11 cellular contexts compared by ENCODE assay signal in genomic region chr20:36370991-36371390, GRCh38.
"Had no signal": no experiment of that assay in that cellular context is flagged by ENCODE, and none has a peak within 500 bp of the region (broad histone marks: within the 10 kb centered on the region; RNA-seq: fewer than 3 reads in every experiment).

No MANE protein-coding gene starts in this region.

- FAIRE-seq: H1, H54 had no signal

- H3K4me2 ChIP-seq: GM23338 had no signal

- ATAC-seq: GM23338, HCT116 had no signal

- H3K27ac Mint-ChIP-seq: GM23338, HFFc6 had no signal

- H2AFZ ChIP-seq: GM23248, GM23338 had no signal

- H3K27ac ChIP-seq: GM23248 had no signal

- H3K9ac ChIP-seq: GM23248 had no signal

- H3K36me3 ChIP-seq: HAP-1 had no signal

- H3K4me1 ChIP-seq: HAP-1 had no signal

- H3K9me3 Mint-ChIP-seq: GM23338, H9, HFFc6 had no signal

- DNase-seq: GM23248, GOT3, H7, H9, HCEC 1CT, HFFc6 had no signal

- H3K4me3 ChIP-seq: GM23248, GM23338, HAP-1 had no signal

- H3K9me3 ChIP-seq: HAP-1 had no signal

- H3K4me3 Mint-ChIP-seq: GM23338, H9, HFFc6 had no signal
